Comparison of ENCODE assay signal across 26 cellular contexts in the genomic region with DNA sequence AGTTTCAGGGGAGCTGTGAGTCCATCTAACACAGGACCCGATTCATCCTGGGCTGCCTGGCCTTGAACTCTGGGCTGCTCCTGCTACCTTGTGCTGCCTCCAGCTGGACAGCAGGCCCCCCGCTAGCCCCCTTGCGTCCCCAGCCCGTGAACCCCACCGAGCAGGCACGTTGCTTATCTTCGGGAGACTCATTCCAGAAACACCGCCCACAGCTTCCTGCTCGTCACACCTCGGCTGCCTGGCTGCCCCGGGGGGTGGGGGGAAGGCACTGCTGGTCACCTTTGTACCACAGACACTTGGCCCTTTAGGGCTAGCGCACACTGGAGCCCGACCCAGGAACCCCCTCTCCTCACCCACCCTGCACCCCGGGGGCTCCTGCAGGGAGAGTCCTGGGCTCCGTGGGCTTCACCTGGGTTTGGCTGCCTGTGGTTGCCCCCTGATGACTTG. TPM values are rescaled to one million over a fixed set of nuclear protein-coding genes. Genes with fewer than 3 reads are reported as not detected.
A peak's percentile ranks its signal among the peaks of the same experiment; 100 is the strongest.
DNase-seq lines count a peak whose midpoint lies in the region; ATAC-seq, FAIRE-seq and TF ChIP-seq lines count a peak whose summit lies in the region.
"Had no signal": no experiment of that assay in that cellular context is flagged by ENCODE, and none has a peak within 500 bp of the region (broad histone marks: within the 10 kb centered on the region; RNA-seq: fewer than 3 reads in every experiment).

No MANE protein-coding gene starts in this region.

- intact Hi-C loops in activated CD4-positive, alpha-beta T cell treated with anti-CD3 and anti-CD28 coated beads for 36 hours (cut with DNase I, micrococcal nuclease): no loop called here
- intact Hi-C loops in activated CD4-positive, alpha-beta T cell treated with anti-CD3 and anti-CD28 coated beads, Interleukin-2, amount 10 ng/mL, durations not matched to agents 24 days and 14 days (cut with micrococcal nuclease): no loop called here
- intact Hi-C loops in pancreas (cut with DNase I): no loop called here

- CTCF ChIA-PET in activated CD4-positive, alpha-beta T cell treated with anti-CD3 and anti-CD28 coated beads for 36 hours (lab: Charles Lee): no interaction called here

- peaks cover 11% of the 10 kb centered on the region for H3K36me3 ChIP-seq in WERI-Rb-1
- no peaks in the 10 kb centered on the region for H3K36me3 ChIP-seq in pancreas
- H3K36me3 ChIP-seq: esophagus squamous epithelium had no signal

- WGBS in pancreas, 2 donors: 68 to 71% methylated on average over 14 to 15 of the region's 15 CpGs

- POLR2A ChIA-PET in activated CD4-positive, alpha-beta T cell treated with anti-CD3 and anti-CD28 coated beads for 36 hours (lab: Charles Lee): no interaction called here

- H3K27ac ChIP-seq in WERI-Rb-1 (peak overlapping the region; percentile 24), pancreas (no peak overlapping the region)
- H3K27ac ChIP-seq: esophagus squamous epithelium, HL-60 had no signal

- H3K4me3 ChIP-seq in WERI-Rb-1 (ENCODE audit: low read depth, low read length): no peak overlapping the region
- H3K4me3 ChIP-seq in pancreas: no peak overlapping the region
- H3K4me3 ChIP-seq: esophagus squamous epithelium had no signal

- peaks cover 2 to 3% (median 3%) of the 10 kb centered on the region in 3 donors for H3K4me1 ChIP-seq in pancreas

- ATAC-seq in activated CD4-positive, alpha-beta T cell treated with anti-CD3 and anti-CD28 coated beads for 36 hours: no peak
- no peak for ATAC-seq in pancreas
- no peak for ATAC-seq in GM19463 (IDR thresholded peaks at IDR 0.05; ENCODE audit: unreplicated experiment)
- ATAC-seq: left cardiac atrium had no signal

- DNase-seq in activated CD4-positive, alpha-beta T cell treated with anti-CD3 and anti-CD28 coated beads for 36 hours: peak; percentile 39
- no peak for DNase-seq in activated CD4-positive, alpha-beta T cell treated with anti-CD3 and anti-CD28 coated beads, Interleukin-2, amount 10 ng/mL, durations not matched to agents 24 days and 14 days
- no peak for DNase-seq in WERI-Rb-1
- DNase-seq in iPS-NIHi7 (ENCODE audit: extremely low spot score): peak; percentile 65
- peak; percentile 45 for DNase-seq in stimulated activated CD8-positive, alpha-beta memory T cell treated with anti-CD3 and anti-CD28 coated beads, Interleukin-4, amount 100 ng/mL, for 48 hours
- no peak for DNase-seq in NCI-H2196 treated with DMSO at 0.1 percent for 48 hours (lab: John Stamatoyannopoulos, UW; ENCODE audit: unreplicated experiment)
- no peak for DNase-seq in pancreas
- DNase-seq: 8988T; activated naive CD4-positive, alpha-beta T cell treated with Interleukin-2 at 50 U/mL for 16 hours; activated T-cell treated with anti-CD3 and anti-CD28 coated beads for 4 hours; amniotic stem cell; effector CD4-positive, alpha-beta T cell; esophagus squamous epithelium; left cardiac atrium; NCI-H1694 treated with DMSO at 0.1 percent for 48 hours; NCI-H748 treated with DMSO at 0.1 percent for 48 hours; Right ventricle myocardium superior had no signal

- no peaks in the 10 kb centered on the region for H3K36me3 Mint-ChIP-seq in activated CD4-positive, alpha-beta T cell treated with anti-CD3 and anti-CD28 coated beads for 36 hours (ENCODE audit: low read depth)
- no peaks in the 10 kb centered on the region for H3K36me3 Mint-ChIP-seq in activated CD4-positive, alpha-beta T cell treated with anti-CD3 and anti-CD28 coated beads, Interleukin-2, amount 10 ng/mL, durations not matched to agents 24 days and 14 days (ENCODE audit: low read depth)
- H3K36me3 Mint-ChIP-seq: mesothelial cell of epicardium had no signal

- no peaks in the 10 kb centered on the region for H3K27me3 Mint-ChIP-seq in activated CD4-positive, alpha-beta T cell treated with anti-CD3 and anti-CD28 coated beads for 36 hours
- no peaks in the 10 kb centered on the region for H3K27me3 Mint-ChIP-seq in activated CD4-positive, alpha-beta T cell treated with anti-CD3 and anti-CD28 coated beads, Interleukin-2, amount 10 ng/mL, durations not matched to agents 24 days and 14 days
- H3K27me3 Mint-ChIP-seq: central memory CD8-positive, alpha-beta T cell; IgD-negative memory B cell; progenitor cell of endocrine pancreas had no signal

- H3K27me3 ChIP-seq in WERI-Rb-1 (ENCODE audit: insufficient read depth, low read depth, severe bottlenecking): no peaks in the 10 kb centered on the region
- no peaks in the 10 kb centered on the region for H3K27me3 ChIP-seq in pancreas
- H3K27me3 ChIP-seq: esophagus squamous epithelium had no signal

- no peak for FAIRE-seq in pancreas (lab: Jason Lieb, UNC)
- FAIRE-seq: G401.6, TTC549 had no signal

- peaks cover 6% of the 10 kb centered on the region for H3K4me1 Mint-ChIP-seq in activated CD4-positive, alpha-beta T cell treated with anti-CD3 and anti-CD28 coated beads for 36 hours
- peaks cover 2% of the 10 kb centered on the region for H3K4me1 Mint-ChIP-seq in activated CD4-positive, alpha-beta T cell treated with anti-CD3 and anti-CD28 coated beads, Interleukin-2, amount 10 ng/mL, durations not matched to agents 24 days and 14 days

- H3K27ac Mint-ChIP-seq in activated CD4-positive, alpha-beta T cell treated with anti-CD3 and anti-CD28 coated beads for 36 hours: no peak overlapping the region
- no peak overlapping the region for H3K27ac Mint-ChIP-seq in activated CD4-positive, alpha-beta T cell treated with anti-CD3 and anti-CD28 coated beads, Interleukin-2, amount 10 ng/mL, durations not matched to agents 24 days and 14 days
- H3K27ac Mint-ChIP-seq: IgD-negative memory B cell, mesothelial cell of epicardium, progenitor cell of endocrine pancreas had no signal

- peaks cover 4% of the 10 kb centered on the region for H3K9me3 ChIP-seq in WERI-Rb-1 (ENCODE audit: severe bottlenecking)
- H3K9me3 ChIP-seq in pancreas: no peaks in the 10 kb centered on the region
- H3K9me3 ChIP-seq: esophagus squamous epithelium had no signal

- no peaks in the 10 kb centered on the region for H3K9me3 Mint-ChIP-seq in activated CD4-positive, alpha-beta T cell treated with anti-CD3 and anti-CD28 coated beads for 36 hours (ENCODE audit: low read depth)
- no peaks in the 10 kb centered on the region for H3K9me3 Mint-ChIP-seq in activated CD4-positive, alpha-beta T cell treated with anti-CD3 and anti-CD28 coated beads, Interleukin-2, amount 10 ng/mL, durations not matched to agents 24 days and 14 days
- H3K9me3 Mint-ChIP-seq: central memory CD8-positive, alpha-beta T cell; IgD-negative memory B cell; mesothelial cell of epicardium had no signal

- TF ChIP-seq CTCF in WERI-Rb-1 (IDR thresholded peaks at IDR 0.05; ENCODE audit: low read depth, low read length): no peak
- no peak for TF ChIP-seq CTCF in pancreas (IDR thresholded peaks at IDR 0.05)

- H3K4me3 Mint-ChIP-seq in activated CD4-positive, alpha-beta T cell treated with anti-CD3 and anti-CD28 coated beads for 36 hours: no peak overlapping the region
- no peak overlapping the region for H3K4me3 Mint-ChIP-seq in activated CD4-positive, alpha-beta T cell treated with anti-CD3 and anti-CD28 coated beads, Interleukin-2, amount 10 ng/mL, durations not matched to agents 24 days and 14 days
- H3K4me3 Mint-ChIP-seq: central memory CD8-positive, alpha-beta T cell; mesothelial cell of epicardium had no signal

RNA-seq across cellular contexts. Expression of a gene that starts 48.1 kb away (rescaled TPM):
- 1 to 10 TPM; 5.3 to 9.7 TPM for total RNA-seq in activated CD4-positive, alpha-beta T cell treated with anti-CD3 and anti-CD28 coated beads for 36 hours
- 7.1 and 7.2 TPM in 2 replicates for total RNA-seq in activated CD4-positive, alpha-beta T cell treated with anti-CD3 and anti-CD28 coated beads, Interleukin-2, amount 10 ng/mL, durations not matched to agents 24 days and 14 days
- 1 to 10 TPM; 5.2 to 8.1 (median 6.5) TPM for total RNA-seq in pancreas
- polyA plus RNA-seq in pancreas: 10 to 100 TPM; 12.4 to 18.1 TPM

RNA-seq across cellular contexts. Expression of a gene that starts 59.5 kb away (rescaled TPM):
- total RNA-seq in activated CD4-positive, alpha-beta T cell treated with anti-CD3 and anti-CD28 coated beads for 36 hours: not detected
- not detected in 2 replicates for total RNA-seq in activated CD4-positive, alpha-beta T cell treated with anti-CD3 and anti-CD28 coated beads, Interleukin-2, amount 10 ng/mL, durations not matched to agents 24 days and 14 days
- 1 to 10 TPM in 2 of 6 donors, under 1 TPM in 4; 0.05 to 3.7 (median 0.59) TPM for total RNA-seq in pancreas
- under 1 TPM; 0.23 to 0.49 TPM for polyA plus RNA-seq in pancreas
- total RNA-seq: Right ventricle myocardium superior had no signal
- polyA plus RNA-seq: IgD-negative memory B cell, neural cell had no signal

Comparison
In these comparisons a context has a peak if more than half of its experiments do, and no peak if none do; other contexts are left out.
1. DNase-seq: peak in activated CD4-positive, alpha-beta T cell treated with anti-CD3 and anti-CD28 coated beads for 36 hours (single experiment), iPS-NIHi7 (single experiment) and stimulated activated CD8-positive, alpha-beta memory T cell treated with anti-CD3 and anti-CD28 coated beads, Interleukin-4, amount 100 ng/mL, for 48 hours (single experiment); none in activated CD4-positive, alpha-beta T cell treated with anti-CD3 and anti-CD28 coated beads, Interleukin-2, amount 10 ng/mL, durations not matched to agents 24 days and 14 days (single experiment), WERI-Rb-1 (single experiment), NCI-H2196 treated with DMSO at 0.1 percent for 48 hours (single experiment) and pancreas (0 of 6).